In the genomic region with DNA sequence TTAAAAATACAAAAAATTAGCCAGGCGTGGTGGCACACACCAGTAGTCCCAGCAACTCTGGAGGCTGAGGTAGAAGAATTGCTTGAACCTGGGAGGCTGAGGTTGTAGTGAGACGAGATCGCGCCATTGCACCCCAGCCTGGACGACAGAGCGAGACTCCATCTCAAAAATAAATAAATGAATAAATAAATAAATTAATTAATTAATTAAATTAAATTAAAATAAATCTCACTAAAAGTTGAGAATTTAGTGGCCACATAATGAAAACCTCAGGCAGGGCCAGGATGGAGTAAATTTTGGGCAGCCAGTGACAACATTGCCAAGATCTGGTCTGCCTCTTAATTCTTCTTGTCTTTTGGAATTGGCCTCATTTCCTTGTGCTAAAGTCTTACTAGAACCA, we compare ENCODE assay signal across 7 cellular contexts.
"Had no signal": no experiment of that assay in that cellular context is flagged by ENCODE, and none has a peak within 500 bp of the region (broad histone marks: within the 10 kb centered on the region; RNA-seq: fewer than 3 reads in every experiment).

No MANE protein-coding gene starts in this region.

- H3K4me1 Mint-ChIP-seq: IgD-negative memory B cell had no signal

- H3K27me3 Mint-ChIP-seq: IgD-negative memory B cell had no signal

- DNase-seq: IMR-90, KBM-7, KG1 had no signal

- FAIRE-seq: HepG2, HTR-8/SVneo, K562 had no signal

- ATAC-seq: HepG2, K562 had no signal

- H3K27ac Mint-ChIP-seq: IgD-negative memory B cell had no signal

- H3K36me3 Mint-ChIP-seq: IgD-negative memory B cell had no signal

- H3K4me3 Mint-ChIP-seq: IgD-negative memory B cell had no signal
